Comparison of ENCODE assay signal across 17 cellular contexts in the genomic region with DNA sequence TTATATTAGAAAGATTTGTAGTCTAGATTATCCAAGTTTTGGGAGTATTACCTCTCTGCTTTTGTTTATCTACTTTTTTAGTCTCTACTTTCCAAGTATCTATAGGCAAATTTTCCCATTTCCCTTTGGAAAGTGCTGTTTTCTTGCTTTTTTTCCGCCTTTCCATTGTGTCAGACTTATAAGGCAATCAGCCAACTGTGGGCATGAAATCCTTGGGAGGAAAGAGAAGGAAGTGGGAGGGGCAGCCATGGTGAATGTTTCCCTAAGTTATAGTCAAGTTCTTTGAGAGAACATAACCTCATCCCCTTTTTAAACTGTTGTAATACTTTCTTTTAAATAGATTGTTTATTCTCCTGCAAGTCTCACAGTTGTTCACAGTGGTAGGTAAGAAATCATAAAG. TPM values are rescaled to one million over a fixed set of nuclear protein-coding genes. Genes with fewer than 3 reads are reported as not detected.
DNase-seq lines count a peak whose midpoint lies in the region; TF ChIP-seq lines count a peak whose summit lies in the region.
"Had no signal": no experiment of that assay in that cellular context is flagged by ENCODE, and none has a peak within 500 bp of the region (broad histone marks: within the 10 kb centered on the region; RNA-seq: fewer than 3 reads in every experiment).

No MANE protein-coding gene starts in this region.

- no peaks in the 10 kb centered on the region for H3K27me3 ChIP-seq in PC-9 (ENCODE audit: insufficient read depth, low read depth)
- H3K27me3 ChIP-seq: BE2C had no signal

- no peaks in the 10 kb centered on the region for H3K9me2 ChIP-seq in PC-9 (ENCODE audit: insufficient read depth)

- BruUV-seq in PC-9 (replicated peaks; lab: Mats Ljungman, UMichigan), result no TSS peak

- peaks cover 32% of the 10 kb centered on the region for H3K4me1 Mint-ChIP-seq in chondrocyte (ENCODE audit: low read depth)
- H3K4me1 Mint-ChIP-seq in mesothelial cell of epicardium, result peaks cover 33% of the 10 kb centered on the region

- H3K27me3 Mint-ChIP-seq in chondrocyte (ENCODE audit: low read depth), result no peaks in the 10 kb centered on the region
- no peaks in the 10 kb centered on the region for H3K27me3 Mint-ChIP-seq in mesothelial cell of epicardium (ENCODE audit: low read depth)
- H3K27me3 Mint-ChIP-seq: activated naive CD8-positive, alpha-beta T cell had no signal

- POLR2A ChIA-PET in PC-9 (lab: Charles Lee; ENCODE audit: unreplicated experiment), result no interaction called here

- H3K27ac Mint-ChIP-seq in chondrocyte (ENCODE audit: unreplicated experiment) (peak overlapping the region; percentile 60), mesothelial cell of epicardium (peak overlapping the region; percentile 75)
- H3K27ac Mint-ChIP-seq: activated CD8-positive, alpha-beta T cell treated with anti-CD3 and anti-CD28 coated beads, Interleukin-2, amount 10 ng/mL, durations not matched to agents 7 days and 5 days; activated naive CD8-positive, alpha-beta T cell; T-helper 2 cell treated with Interferon-gamma antibody and Interleukin-4, amounts not matched to agents 5 μg/mL and 100 μg/mL, for 36 hours had no signal

- no peaks in the 10 kb centered on the region; the same call in none of the 2 replicates for H4K20me1 ChIP-seq in PC-9 (ENCODE audit: insufficient read depth)

- H2AFZ ChIP-seq in PC-9, result no peak overlapping the region

- CTCF ChIA-PET in PC-9 (lab: Charles Lee), result no interaction called here

- DNase-seq in CD1c-positive myeloid dendritic cell (ENCODE audit: extremely low spot score), result peak; percentile 37
- no peak for DNase-seq in chondrocyte (ENCODE audit: low spot score)
- DNase-seq in mesothelial cell of epicardium (ENCODE audit: low spot score in 2 of 2, unreplicated experiment in 2 of 2), result no peak
- no peak for DNase-seq in stimulated activated CD4-positive, alpha-beta T cell treated with anti-CD3 and anti-CD28 coated beads, Interleukin-15, amount 100 ng/mL, for 24 hours
- no peak for DNase-seq in GM19238 (ENCODE audit: insufficient read length, low spot score)
- no peak for DNase-seq in NCI-H1930 (lab: John Stamatoyannopoulos, UW)
- DNase-seq in PC-9, result no peak
- DNase-seq: activated CD8-positive, alpha-beta T cell treated with anti-CD3 and anti-CD28 coated beads, Interleukin-2, amount 10 ng/mL, durations not matched to agents 7 days and 5 days; BE2C; MM.1S; PC-3; posterior cingulate gyrus; stimulated activated CD4-positive, alpha-beta T cell treated with anti-CD3 and anti-CD28 coated beads, Interleukin-4, amount 100 ng/mL, for 24 hours; stimulated activated naive CD8-positive, alpha-beta T cell treated with anti-CD3 and anti-CD28 coated beads, Interleukin-15, Interleukin-2, amounts not matched to agents 100 U/mL and 50 U/mL, for 24 hours had no signal

- H3K9me3 ChIP-seq in KOPT-K1 (ENCODE audit: insufficient read depth, low read length, poor library complexity, severe bottlenecking), result peaks cover 32% of the 10 kb centered on the region
- H3K9me3 ChIP-seq in PC-9 (ENCODE audit: insufficient read depth, low read depth), result peaks cover 14% of the 10 kb centered on the region; the same call in 1 of the 2 replicates
- H3K9me3 ChIP-seq: BE2C had no signal

- peak overlapping the region; percentile 33 for H3K27ac ChIP-seq in KOPT-K1 (ENCODE audit: low read depth, low read length, poor library complexity, severe bottlenecking)
- no peak overlapping the region for H3K27ac ChIP-seq in PC-9

- H3K4me1 ChIP-seq in PC-9 (replicated peaks; ENCODE audit: insufficient read depth), result no peaks in the 10 kb centered on the region

- H3K4me3 Mint-ChIP-seq in chondrocyte (ENCODE audit: unreplicated experiment) (no peak overlapping the region), mesothelial cell of epicardium (no peak overlapping the region)
- H3K4me3 Mint-ChIP-seq: activated CD8-positive, alpha-beta T cell treated with anti-CD3 and anti-CD28 coated beads, Interleukin-2, amount 10 ng/mL, durations not matched to agents 7 days and 5 days; T-helper 2 cell treated with Interferon-gamma antibody and Interleukin-4, amounts not matched to agents 5 μg/mL and 100 μg/mL, for 36 hours had no signal

- H3F3A ChIP-seq in PC-9 (ENCODE audit: insufficient read depth, low read depth), result no peaks in the 10 kb centered on the region

- H3K36me3 Mint-ChIP-seq in chondrocyte (ENCODE audit: low read depth) (peaks cover 21% of the 10 kb centered on the region), mesothelial cell of epicardium (peaks cover 39% of the 10 kb centered on the region)

- intact Hi-C loops in PC-9 (cut with micrococcal nuclease; ENCODE audit: unreplicated experiment), result no loop called here

- H3K36me3 ChIP-seq in KOPT-K1 (ENCODE audit: insufficient read depth, low read length), result peaks cover 78% of the 10 kb centered on the region
- peaks cover 4% of the 10 kb centered on the region; the same call in 1 of the 2 replicates for H3K36me3 ChIP-seq in PC-9 (ENCODE audit: low read depth)

- peaks cover 91% of the 10 kb centered on the region for H3K79me2 ChIP-seq in PC-9 (ENCODE audit: low read depth)

- H3K9me3 Mint-ChIP-seq in chondrocyte (ENCODE audit: low read depth) (peaks cover 21% of the 10 kb centered on the region), mesothelial cell of epicardium (peaks cover 30% of the 10 kb centered on the region)

- TF ChIP-seq CTCF in chondrocyte (IDR thresholded peaks at IDR 0.05) (no peak), mesothelial cell of epicardium (IDR thresholded peaks at IDR 0.05; ENCODE audit: unreplicated experiment) (no peak), PC-9 (conservative IDR thresholded peaks at IDR 0.05) (no peak)

- H3K4me3 ChIP-seq in PC-9, result no peak overlapping the region

- no peak overlapping the region for H3K4me2 ChIP-seq in PC-9

RNA-seq across cellular contexts. Expression of a gene that starts 52.6 kb away (rescaled TPM):
- total RNA-seq in chondrocyte (82.9 to 85.4 TPM (median 83.5 TPM) in 3 replicates), mesothelial cell of epicardium (72.7 to 77.9 TPM (median 72.7 TPM) in 3 replicates), PC-9 (2021) (40.7 and 44.9 TPM in 2 replicates)

RNA-seq across cellular contexts. Expression of a gene that starts 52.7 kb away (rescaled TPM):
- 0.62 to 0.82 TPM (median 0.72 TPM) in 3 replicates for total RNA-seq in chondrocyte
- 1.1 to 1.2 TPM (median 1.2 TPM) in 3 replicates for total RNA-seq in mesothelial cell of epicardium
- total RNA-seq in PC-9 (2021), result 0.30 and 0.57 TPM in 2 replicates
